Comparison of ENCODE assay signal across 39 cellular contexts in the genomic region with DNA sequence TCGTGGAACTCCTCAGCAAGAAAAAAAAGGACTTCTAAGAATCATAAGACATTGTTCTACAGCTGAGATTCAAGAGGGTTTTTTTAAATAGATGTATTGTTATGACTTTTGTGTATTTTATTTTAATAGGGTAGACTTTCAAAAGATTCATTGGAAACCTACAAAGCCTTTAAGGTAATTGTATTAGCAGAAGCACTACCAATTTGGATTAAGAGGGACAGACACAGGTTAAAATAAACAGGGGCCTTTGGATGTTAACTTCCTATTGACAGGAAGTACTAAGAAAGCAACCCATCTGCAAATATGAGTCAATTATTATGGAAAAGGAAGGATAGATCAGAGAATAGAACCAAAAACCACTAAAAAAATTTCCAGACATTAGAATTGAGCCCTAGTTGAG.
"Had no signal": no experiment of that assay in that cellular context is flagged by ENCODE, and none has a peak within 500 bp of the region (broad histone marks: within the 10 kb centered on the region; RNA-seq: fewer than 3 reads in every experiment).

No MANE protein-coding gene starts in this region.

- H3K9me3 Mint-ChIP-seq: activated T-helper 1 cell treated with anti-CD3 and anti-CD28 coated beads, Interleukin-12 subunit alpha, Interleukin-12 subunit beta, Interleukin-2, Interleukin-4 antibody, amounts not matched to agents 30 ng/mL and 10 ng/mL and 1 ng/mL, durations not matched to agents 14 hours and 24 hours and 36 hours had no signal

- H3K27ac Mint-ChIP-seq: activated naive CD4-positive, alpha-beta T cell treated with anti-CD3 and anti-CD28 coated beads for 36 hours; activated naive CD4-positive, alpha-beta T cell treated with anti-CD3 and anti-CD28 coated beads, Interleukin-2, amount 10 ng/mL, durations not matched to agents 7 days and 5 days; activated naive CD4-positive, alpha-beta T cell treated with anti-CD3 and anti-CD28 coated beads, Interleukin-2, amount 50 U/mL, for 24 hours; activated naive CD4-positive, alpha-beta T cell treated with anti-CD3 and anti-CD28 coated beads, Interleukin-2, amount 50 U/mL, for 72 hours; activated naive CD8-positive, alpha-beta T cell; activated naive CD8-positive, alpha-beta T cell treated with anti-CD3 and anti-CD28 coated beads for 36 hours; activated naive CD8-positive, alpha-beta T cell treated with anti-CD3 and anti-CD28 coated beads, Interleukin-2, amount 10 ng/mL, durations not matched to agents 7 days and 5 days; activated T-cell treated with anti-CD3 and anti-CD28 coated beads, Interleukin-2, amount 50 U/mL, for 24 hours; activated T-cell treated with anti-CD3 and anti-CD28 coated beads, Interleukin-2, amount 50 U/mL, for 72 hours; activated T-helper 1 cell treated with anti-CD3 and anti-CD28 coated beads, Interleukin-12 subunit alpha, Interleukin-12 subunit beta, Interleukin-2, Interleukin-4 antibody, amounts not matched to agents 30 ng/mL and 10 ng/mL and 1 ng/mL, durations not matched to agents 14 hours and 24 hours and 36 hours; activated T-helper 17 cell treated with anti-CD3 and anti-CD28 coated beads, Interleukin-2, amount 50 U/mL, for 72 hours; activated T-helper 2 cell treated with anti-CD3 and anti-CD28 coated beads, Interferon-gamma antibody, Interleukin-2, Interleukin-4, amounts not matched to agents 10 μg/mL and 5 μg/mL and 100 μg/mL, durations not matched to agents 14 hours and 24 hours and 36 hours; brain had no signal

- H3K4me1 Mint-ChIP-seq: activated naive CD4-positive, alpha-beta T cell treated with anti-CD3 and anti-CD28 coated beads, Interleukin-2, amount 10 ng/mL, durations not matched to agents 7 days and 5 days; activated naive CD4-positive, alpha-beta T cell treated with anti-CD3 and anti-CD28 coated beads, Interleukin-2, amount 50 U/mL, for 24 hours; activated naive CD8-positive, alpha-beta T cell treated with anti-CD3 and anti-CD28 coated beads for 36 hours; activated naive CD8-positive, alpha-beta T cell treated with anti-CD3 and anti-CD28 coated beads, Interleukin-2, amount 10 ng/mL, durations not matched to agents 7 days and 5 days; activated T-helper 17 cell treated with anti-CD3 and anti-CD28 coated beads, Interleukin-2, amount 50 U/mL, for 72 hours; central memory CD8-positive, alpha-beta T cell had no signal

- FAIRE-seq: astrocyte, bronchial epithelial cell had no signal

- H3K4me3 Mint-ChIP-seq: activated naive CD4-positive, alpha-beta T cell treated with anti-CD3 and anti-CD28 coated beads for 36 hours; activated naive CD4-positive, alpha-beta T cell treated with anti-CD3 and anti-CD28 coated beads, Interleukin-2, amount 10 ng/mL, durations not matched to agents 7 days and 5 days; activated naive CD4-positive, alpha-beta T cell treated with anti-CD3 and anti-CD28 coated beads, Interleukin-2, amount 50 U/mL, for 24 hours; activated naive CD8-positive, alpha-beta T cell; activated naive CD8-positive, alpha-beta T cell treated with anti-CD3 and anti-CD28 coated beads for 36 hours; activated naive CD8-positive, alpha-beta T cell treated with anti-CD3 and anti-CD28 coated beads, Interleukin-2, amount 10 ng/mL, durations not matched to agents 7 days and 5 days; activated T-cell treated with anti-CD3 and anti-CD28 coated beads, Interleukin-2, amount 50 U/mL, for 24 hours; activated T-cell treated with anti-CD3 and anti-CD28 coated beads, Interleukin-2, amount 50 U/mL, for 4 hours; activated T-cell treated with anti-CD3 and anti-CD28 coated beads, Interleukin-2, amount 50 U/mL, for 72 hours; activated T-helper 1 cell treated with anti-CD3 and anti-CD28 coated beads, Interleukin-12 subunit alpha, Interleukin-12 subunit beta, Interleukin-2, Interleukin-4 antibody, amounts not matched to agents 30 ng/mL and 10 ng/mL and 1 ng/mL, durations not matched to agents 14 hours and 24 hours and 36 hours; activated T-helper 17 cell treated with anti-CD3 and anti-CD28 coated beads, Interleukin-2, amount 50 U/mL, for 72 hours; brain; central memory CD8-positive, alpha-beta T cell had no signal

- H3K4me1 ChIP-seq: adrenal gland, ascending aorta, body of pancreas, breast epithelium had no signal

- H3K27ac ChIP-seq: adrenal gland, ascending aorta, body of pancreas, brain microvascular endothelial cell, breast epithelium, cardiac muscle cell had no signal

- H3K27me3 ChIP-seq: adrenal gland, ascending aorta, body of pancreas, brain microvascular endothelial cell, breast epithelium, cardiac muscle cell had no signal

- H3K27me3 Mint-ChIP-seq: activated naive CD4-positive, alpha-beta T cell treated with anti-CD3 and anti-CD28 coated beads, Interleukin-2, amount 10 ng/mL, durations not matched to agents 7 days and 5 days; activated naive CD4-positive, alpha-beta T cell treated with anti-CD3 and anti-CD28 coated beads, Interleukin-2, amount 50 U/mL, for 24 hours; activated naive CD8-positive, alpha-beta T cell; activated naive CD8-positive, alpha-beta T cell treated with anti-CD3 and anti-CD28 coated beads for 36 hours; activated naive CD8-positive, alpha-beta T cell treated with anti-CD3 and anti-CD28 coated beads, Interleukin-2, amount 10 ng/mL, durations not matched to agents 7 days and 5 days; activated T-cell treated with anti-CD3 and anti-CD28 coated beads, Interleukin-2, amount 50 U/mL, for 24 hours; activated T-helper 17 cell treated with anti-CD3 and anti-CD28 coated beads, Interleukin-2, amount 50 U/mL, for 72 hours; brain; central memory CD8-positive, alpha-beta T cell had no signal

- H3K36me3 ChIP-seq: adrenal gland, ascending aorta, brain microvascular endothelial cell, breast epithelium, cardiac muscle cell had no signal

- H3K4me3 ChIP-seq: adrenal gland, ascending aorta, body of pancreas, breast epithelium, cardiac muscle cell had no signal

- DNase-seq: activated effector memory CD4-positive, alpha-beta T cell treated with anti-CD3 and anti-CD28 coated beads, Interleukin-2, amount 50 U/mL, for 16 hours; activated effector memory CD4-positive, alpha-beta T cell treated with Interleukin-2 at 50 U/mL for 16 hours; activated gamma-delta T cell; activated gamma-delta T cell treated with Interleukin-2 at 50 U/mL for 16 hours; activated naive CD4-positive, alpha-beta T cell; activated naive CD4-positive, alpha-beta T cell treated with anti-CD3 and anti-CD28 coated beads for 36 hours; activated naive CD4-positive, alpha-beta T cell treated with anti-CD3 and anti-CD28 coated beads, Interleukin-2, amount 10 ng/mL, durations not matched to agents 7 days and 5 days; activated naive CD4-positive, alpha-beta T cell treated with anti-CD3 and anti-CD28 coated beads, Interleukin-2, amount 50 U/mL, for 16 hours; activated naive CD4-positive, alpha-beta T cell treated with Interleukin-2 at 50 U/mL for 16 hours; activated naive CD8-positive, alpha-beta T cell treated with anti-CD3 and anti-CD28 coated beads for 36 hours; activated naive CD8-positive, alpha-beta T cell treated with anti-CD3 and anti-CD28 coated beads, Interleukin-2, amount 10 ng/mL, durations not matched to agents 7 days and 5 days; activated T-cell treated with anti-CD3 and anti-CD28 coated beads, Interleukin-2, amount 50 U/mL, for 1 hour; activated T-cell treated with anti-CD3 and anti-CD28 coated beads, Interleukin-2, amount 50 U/mL, for 24 hours; activated T-cell treated with anti-CD3 and anti-CD28 coated beads, Interleukin-2, amount 50 U/mL, for 4 hours; activated T-cell treated with anti-CD3 and anti-CD28 coated beads, Interleukin-2, amount 50 U/mL, for 48 hours; activated T-cell treated with anti-CD3 and anti-CD28 coated beads, Interleukin-2, amount 50 U/mL, for 72 hours; adrenal gland; amniotic stem cell; amygdala; anterior cingulate cortex; aorta; body of pancreas; brain microvascular endothelial cell; caudate nucleus; central memory CD4-positive, alpha-beta T cell; cerebellar nuclear complex had no signal

- H3K9me3 ChIP-seq: adrenal gland, body of pancreas had no signal

- ATAC-seq: activated naive CD4-positive, alpha-beta T cell treated with anti-CD3 and anti-CD28 coated beads, Interleukin-2, amount 50 U/mL, for 72 hours; activated T-cell treated with anti-CD3 and anti-CD28 coated beads, Interleukin-2, amount 50 U/mL, for 4 hours; activated T-cell treated with anti-CD3 and anti-CD28 coated beads, Interleukin-2, amount 50 U/mL, for 72 hours; activated T-helper 17 cell treated with anti-CD3 and anti-CD28 coated beads, Interleukin-2, amount 50 U/mL, for 72 hours; body of pancreas had no signal

- H3K36me3 Mint-ChIP-seq: activated naive CD4-positive, alpha-beta T cell treated with anti-CD3 and anti-CD28 coated beads, Interleukin-2, amount 10 ng/mL, durations not matched to agents 7 days and 5 days; activated naive CD4-positive, alpha-beta T cell treated with anti-CD3 and anti-CD28 coated beads, Interleukin-2, amount 50 U/mL, for 24 hours; activated naive CD8-positive, alpha-beta T cell; activated naive CD8-positive, alpha-beta T cell treated with anti-CD3 and anti-CD28 coated beads for 36 hours; activated naive CD8-positive, alpha-beta T cell treated with anti-CD3 and anti-CD28 coated beads, Interleukin-2, amount 10 ng/mL, durations not matched to agents 7 days and 5 days had no signal
